ENCODE assay signal across 10 cellular contexts in the genomic region with DNA sequence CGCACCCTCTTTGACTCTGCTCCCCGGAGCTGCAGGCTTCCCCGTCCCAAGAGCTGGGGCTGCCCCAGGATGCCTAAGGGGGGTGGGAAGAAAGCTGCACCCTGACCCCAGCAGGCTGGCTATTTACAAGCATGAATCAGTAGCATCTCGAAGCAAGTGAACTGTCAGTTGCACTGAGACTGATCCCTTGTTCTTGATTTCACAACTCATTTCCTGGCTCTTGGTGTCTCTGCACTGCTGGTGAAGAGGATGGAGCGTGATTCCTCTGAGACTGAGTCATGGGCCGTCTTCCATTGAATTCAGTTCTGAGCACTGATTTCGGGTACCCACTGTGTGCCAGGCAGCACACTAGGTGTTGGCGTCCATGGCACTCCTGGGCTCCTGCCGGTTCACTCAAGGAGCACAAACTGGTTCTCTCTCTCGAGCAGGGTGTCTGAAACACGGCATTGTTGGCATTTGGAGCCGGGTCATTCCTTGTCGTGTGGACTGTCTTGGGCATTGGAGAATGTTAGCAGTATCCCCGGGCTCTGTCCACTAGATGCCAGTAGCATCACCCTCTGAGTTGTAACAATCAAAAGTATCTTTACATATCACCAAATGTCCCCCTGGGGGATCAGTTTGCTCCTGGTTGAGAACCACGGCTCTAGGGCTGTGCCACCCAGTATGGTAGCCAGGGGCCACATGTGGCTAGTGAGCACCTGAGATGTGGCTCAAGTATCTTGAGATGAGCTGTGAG.
DNase-seq lines count a peak whose midpoint lies in the region; ATAC-seq, FAIRE-seq and TF ChIP-seq lines count a peak whose summit lies in the region.
"Had no signal": no experiment of that assay in that cellular context is flagged by ENCODE, and none has a peak within 500 bp of the region (broad histone marks: within the 10 kb centered on the region; RNA-seq: fewer than 3 reads in every experiment).

No MANE protein-coding gene starts in this region.

- H4K20me1 ChIP-seq in HCT116 (ENCODE audit: insufficient read depth) (no peaks in the 10 kb centered on the region), keratinocyte (ENCODE audit: control insufficient read depth, extremely low read depth, insufficient read depth, low read length) (no peaks in the 10 kb centered on the region)

- H3K27ac ChIP-seq in A549 (peak overlapping the region; percentile 72 to 89), HCT116 (ENCODE audit: low read depth, low read length) (no peak overlapping the region), keratinocyte (ENCODE audit: control insufficient read depth, insufficient read depth, low read length) (no peak overlapping the region)

- RAD21 ChIA-PET in HCT116 (lab: Charles Lee; ENCODE audit: low non-redundant PET in 1 of 2, low total read pairs in 2 of 2, uncharacterized antibody in 2 of 2, unreplicated experiment in 2 of 2), result no interaction called here

- peaks cover 2% of the 10 kb centered on the region for H3K9me1 ChIP-seq in keratinocyte (ENCODE audit: control insufficient read depth, extremely low read depth, insufficient read depth, low read length)

- 24% methylated on average over 14 of the region's 15 CpGs for WGBS in A549 (ENCODE audit: missing lambda C conversion rate)

- TF ChIP-seq POLR2A in A549 (IDR thresholded peaks at IDR 0.05; ENCODE audit: low read length) (no peak), HCT116 (IDR thresholded peaks at IDR 0.05; ENCODE audit: borderline replicate concordance, extremely low read depth, insufficient read depth, insufficient read length) (no peak)

- H3K9me3 Mint-ChIP-seq in activated CD8-positive, alpha-beta T cell treated with anti-CD3 and anti-CD28 coated beads, Interleukin-2, amount 10 ng/mL, durations not matched to agents 7 days and 5 days (ENCODE audit: insufficient read depth), result no peaks in the 10 kb centered on the region
- H3K9me3 Mint-ChIP-seq: activated naive CD8-positive, alpha-beta T cell treated with anti-CD3 and anti-CD28 coated beads, Interleukin-2, amount 50 U/mL, for 24 hours; T-helper 1 cell treated with Interleukin-12 subunit alpha and Interleukin-12 subunit beta and Interleukin-4 antibody, amounts not matched to agents 30 μg/mL and 1 μg/mL, for 36 hours had no signal

- H3K27ac Mint-ChIP-seq in activated CD8-positive, alpha-beta T cell treated with anti-CD3 and anti-CD28 coated beads, Interleukin-2, amount 10 ng/mL, durations not matched to agents 7 days and 5 days, result no peak overlapping the region
- H3K27ac Mint-ChIP-seq: T-helper 1 cell treated with Interleukin-12 subunit alpha and Interleukin-12 subunit beta and Interleukin-4 antibody, amounts not matched to agents 30 μg/mL and 1 μg/mL, for 36 hours had no signal

- H3K36me3 ChIP-seq in HCT116 (ENCODE audit: control insufficient read depth in 1 of 2, insufficient read depth in 2 of 2, low read length in 2 of 2) (no peaks in the 10 kb centered on the region), keratinocyte (ENCODE audit: control insufficient read depth in 2 of 2, extremely low read depth in 1 of 2, insufficient read depth in 2 of 2, low read length in 2 of 2) (no peaks in the 10 kb centered on the region)

- dilution Hi-C loops in keratinocyte (cut with MboI; ENCODE audit: extremely low pct_ligation_motif_present, low sequenced_read_pairs), result no loop called here

- peak overlapping the region; percentile 71 for H3K4me2 ChIP-seq in A549
- H3K4me2 ChIP-seq in HCT116 (ENCODE audit: low read length), result no peak overlapping the region
- H3K4me2 ChIP-seq in keratinocyte (ENCODE audit: control insufficient read depth, extremely low read depth, insufficient read depth, low read depth, low read length), result no peak overlapping the region

- CTCF ChIA-PET in A549 (lab: Yijun Ruan, JAX) (interaction anchor here (0.5 to 1.9 kb wide), 14 partner anchors 15 to 201 kb away, joined by 3 to 7 read pairs (median 3); no protein-coding TSS in a partner anchor), HCT116 (lab: Charles Lee) (no interaction called here)
- CTCF ChIA-PET in activated CD8-positive, alpha-beta T cell treated with anti-CD3 and anti-CD28 coated beads, Interleukin-2, amount 10 ng/mL, durations not matched to agents 7 days and 5 days (lab: Charles Lee), result interaction anchor here (1.5 to 1.8 kb wide), 2 partner anchors 13 kb away, joined by 5 to 7 read pairs; no protein-coding TSS in a partner anchor

- H3K9me3 ChIP-seq in A549 (0 out of 3 replicates have a peak, but pooled peaks cover 6% of the 10 kb centered on the region), HCT116 (ENCODE audit: control insufficient read depth in 1 of 2, insufficient read depth in 1 of 2, low read depth in 1 of 2, low read length in 2 of 2) (no peaks in the 10 kb centered on the region), keratinocyte (ENCODE audit: control insufficient read depth, low read depth, low read length) (no peaks in the 10 kb centered on the region)

- no peak overlapping the region for H2AFZ ChIP-seq in HCT116 (ENCODE audit: low read depth, low read length, poor library complexity, severe bottlenecking)
- H2AFZ ChIP-seq in keratinocyte (ENCODE audit: control insufficient read depth, low read length), result no peak overlapping the region

- no peaks in the 10 kb centered on the region for H3K9me2 ChIP-seq in HCT116 (ENCODE audit: insufficient read depth)

- DNase-seq in A549 (ENCODE audit: low read depth in 1 of 2, low spot score in 1 of 2), result peak; percentile 66 to 77
- DNase-seq in HCT116 (ENCODE audit: low read depth, low spot score), result no peak
- DNase-seq in activated CD8-positive, alpha-beta T cell treated with anti-CD3 and anti-CD28 coated beads, Interleukin-2, amount 10 ng/mL, durations not matched to agents 7 days and 5 days, result no peak
- no peak for DNase-seq in keratinocyte (ENCODE audit: low read depth, low spot score)
- no peak for DNase-seq in HuH-7 (ENCODE audit: low spot score)
- no peak for DNase-seq in NCI-H2029 treated with DMSO at 0.1 percent for 48 hours (lab: John Stamatoyannopoulos, UW)
- DNase-seq in activated CD4-positive, alpha-beta T cell treated with anti-CD3 and anti-CD28 coated beads, Interleukin-2, amount 50 U/mL, for 48 hours, result no peak
- no peak for DNase-seq in iPS-NIHi11 (ENCODE audit: low spot score)
- DNase-seq: activated naive CD8-positive, alpha-beta T cell treated with anti-CD3 and anti-CD28 coated beads, Interleukin-2, amount 50 U/mL, for 24 hours had no signal

- peaks cover 42% of the 10 kb centered on the region for H3K4me1 Mint-ChIP-seq in activated CD8-positive, alpha-beta T cell treated with anti-CD3 and anti-CD28 coated beads, Interleukin-2, amount 10 ng/mL, durations not matched to agents 7 days and 5 days (ENCODE audit: low read depth)

- TF ChIP-seq RAD21 in A549 (conservative IDR thresholded peaks at IDR 0.05 in 1 of 2, IDR thresholded peaks at IDR 0.05 in 1 of 2), result peak; percentile 37 to 43; a peak in 3 of 5 replicates
- TF ChIP-seq RAD21 in HCT116 (IDR thresholded peaks at IDR 0.05; ENCODE audit: low read depth), result no peak

- H3K79me2 ChIP-seq in HCT116 (ENCODE audit: insufficient read depth, low read length) (no peaks in the 10 kb centered on the region), keratinocyte (ENCODE audit: control insufficient read depth, insufficient read depth, low read length) (no peaks in the 10 kb centered on the region)

- ATAC-seq in A549 (peak; percentile 86 to 91), HCT116 (peak; percentile 55; the same call in 1 of the 2 replicates)
- ATAC-seq in activated CD8-positive, alpha-beta T cell treated with anti-CD3 and anti-CD28 coated beads, Interleukin-2, amount 10 ng/mL, durations not matched to agents 7 days and 5 days, result peak; percentile 21
- ATAC-seq: activated naive CD8-positive, alpha-beta T cell treated with anti-CD3 and anti-CD28 coated beads, Interleukin-2, amount 50 U/mL, for 24 hours had no signal

- no peaks in the 10 kb centered on the region for H3K27me3 ChIP-seq in HCT116 (ENCODE audit: insufficient read depth, low read length)
- H3K27me3 ChIP-seq in keratinocyte (ENCODE audit: control insufficient read depth, extremely low read depth, insufficient read depth, low read length), result no peaks in the 10 kb centered on the region

- no peaks in the 10 kb centered on the region for H3K27me3 Mint-ChIP-seq in activated CD8-positive, alpha-beta T cell treated with anti-CD3 and anti-CD28 coated beads, Interleukin-2, amount 10 ng/mL, durations not matched to agents 7 days and 5 days (ENCODE audit: low read depth)
- H3K27me3 Mint-ChIP-seq: activated naive CD8-positive, alpha-beta T cell treated with anti-CD3 and anti-CD28 coated beads, Interleukin-2, amount 50 U/mL, for 24 hours had no signal

- H3K4me1 ChIP-seq in A549 (peaks cover 46% of the 10 kb centered on the region), HCT116 (ENCODE audit: control insufficient read depth in 1 of 2, insufficient read depth in 2 of 2, low read length in 2 of 2) (no peaks in the 10 kb centered on the region), keratinocyte (ENCODE audit: control insufficient read depth, extremely low read depth, insufficient read depth, low read length) (peaks cover 26% of the 10 kb centered on the region)

- no peak overlapping the region for H3K4me3 ChIP-seq in A549
- no peak overlapping the region for H3K4me3 ChIP-seq in HCT116 (replicated peaks in 1 of 2; ENCODE audit: low read depth in 1 of 2, low read length in 2 of 2)
- H3K4me3 ChIP-seq in keratinocyte (ENCODE audit: control insufficient read depth in 2 of 3, extremely low read depth in 1 of 3, insufficient read depth in 2 of 3, low read depth in 1 of 3, low read length in 3 of 3), result no peak overlapping the region

- H3K4me3 Mint-ChIP-seq in activated CD8-positive, alpha-beta T cell treated with anti-CD3 and anti-CD28 coated beads, Interleukin-2, amount 10 ng/mL, durations not matched to agents 7 days and 5 days, result no peak overlapping the region
- H3K4me3 Mint-ChIP-seq: activated naive CD8-positive, alpha-beta T cell treated with anti-CD3 and anti-CD28 coated beads, Interleukin-2, amount 50 U/mL, for 24 hours; T-helper 1 cell treated with Interleukin-12 subunit alpha and Interleukin-12 subunit beta and Interleukin-4 antibody, amounts not matched to agents 30 μg/mL and 1 μg/mL, for 36 hours had no signal

- peak in 1 of 2 experiments; percentile 54; a peak in 1 of 5 replicates for TF ChIP-seq EP300 in A549 (IDR thresholded peaks at IDR 0.05)

- POLR2A ChIA-PET in A549 (lab: Yijun Ruan, JAX), result interaction anchor here (0.5 kb wide), 1 partner anchor 60 kb away, joined by 3 read pairs; no protein-coding TSS in a partner anchor
- POLR2A ChIA-PET in HCT116 (lab: Charles Lee), result no interaction called here
- POLR2A ChIA-PET in activated CD8-positive, alpha-beta T cell treated with anti-CD3 and anti-CD28 coated beads, Interleukin-2, amount 10 ng/mL, durations not matched to agents 7 days and 5 days (lab: Charles Lee), result no interaction called here

- no peak overlapping the region for H3K9ac ChIP-seq in HCT116 (ENCODE audit: low read length)
- H3K9ac ChIP-seq in keratinocyte (ENCODE audit: control insufficient read depth, extremely low read depth, insufficient read depth, low read length), result no peak overlapping the region

- intact Hi-C loops in HCT116 (cut with micrococcal nuclease), result loop anchor here (10.0 kb wide), 1 partner anchor 466 kb away; no protein-coding TSS in a partner anchor

- peaks cover 48% of the 10 kb centered on the region for H3K36me3 Mint-ChIP-seq in activated CD8-positive, alpha-beta T cell treated with anti-CD3 and anti-CD28 coated beads, Interleukin-2, amount 10 ng/mL, durations not matched to agents 7 days and 5 days (ENCODE audit: low read depth)

- TF ChIP-seq CTCF in A549 (IDR thresholded peaks at IDR 0.05) (peak; percentile 48), HCT116 (IDR thresholded peaks at IDR 0.05 in 2 of 3, conservative IDR thresholded peaks at IDR 0.05 in 1 of 3; ENCODE audit: borderline replicate concordance in 1 of 3, insufficient read depth in 1 of 3, low read depth in 2 of 3, low read length in 2 of 3) (no peak), keratinocyte (optimal IDR thresholded peaks at IDR 0.05 in 1 of 3, IDR thresholded peaks at IDR 0.05 in 1 of 3, conservative IDR thresholded peaks at IDR 0.05 in 1 of 3; ENCODE audit: extremely low read depth in 1 of 3, insufficient read depth in 2 of 3, low read length in 3 of 3) (no peak)

- no TSS peak for BruUV-seq in HCT116 (replicated peaks; lab: Mats Ljungman, UMichigan)

- FAIRE-seq in A549 (lab: Jason Lieb, UNC) (peak; percentile 93), keratinocyte (lab: Jason Lieb, UNC) (peak; percentile 55)

Comparison
In these comparisons a context has a peak if more than half of its experiments do, and no peak if none do; other contexts are left out.
1. ATAC-seq: peak in every context shown above with its lines; median percentile 88 in A549; 55 in HCT116; 21 in activated CD8-positive, alpha-beta T cell treated with anti-CD3 and anti-CD28 coated beads, Interleukin-2, amount 10 ng/mL, durations not matched to agents 7 days and 5 days.
2. DNase-seq: peak in A549 (2 of 2); none in HCT116 (single experiment), activated CD8-positive, alpha-beta T cell treated with anti-CD3 and anti-CD28 coated beads, Interleukin-2, amount 10 ng/mL, durations not matched to agents 7 days and 5 days (single experiment), keratinocyte (single experiment), HuH-7 (single experiment), NCI-H2029 treated with DMSO at 0.1 percent for 48 hours (single experiment), activated CD4-positive, alpha-beta T cell treated with anti-CD3 and anti-CD28 coated beads, Interleukin-2, amount 50 U/mL, for 48 hours (0 of 2) and iPS-NIHi11 (single experiment).
3. H3K27ac ChIP-seq: peak in A549 (2 of 2); none in HCT116 (single experiment) and keratinocyte (single experiment).
4. Of the 6 proteins assayed by ChIP-seq in both A549 and HCT116: peak only in A549: CEBPB, CTCF, MAX and RAD21; only in HCT116: none; in both: none; in neither: 2.